Comparison of ENCODE assay signal across 33 cellular contexts in the genomic region with DNA sequence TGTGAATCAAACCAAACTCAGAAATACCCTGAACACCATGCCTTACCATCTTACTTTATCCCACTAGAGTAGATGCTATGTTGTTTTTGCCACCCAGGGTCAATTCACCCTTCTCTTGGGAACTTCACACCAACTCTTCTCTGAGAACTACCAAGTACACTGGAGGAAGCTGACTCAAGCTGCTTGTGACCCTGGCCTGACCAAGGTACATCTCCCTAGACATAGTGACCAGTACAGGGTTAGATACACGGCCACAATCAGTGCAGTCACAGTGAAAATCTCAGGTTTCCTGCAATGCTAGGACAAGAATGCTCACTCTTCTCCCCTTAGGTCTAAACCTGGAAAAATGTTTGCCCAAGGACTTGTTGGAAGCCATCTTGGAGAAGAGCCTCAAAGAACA. TPM values are rescaled to one million over a fixed set of nuclear protein-coding genes. Genes with fewer than 3 reads are reported as not detected.
DNase-seq lines count a peak whose midpoint lies in the region; ATAC-seq lines count a peak whose summit lies in the region.
"Had no signal": no experiment of that assay in that cellular context is flagged by ENCODE, and none has a peak within 500 bp of the region (broad histone marks: within the 10 kb centered on the region; RNA-seq: fewer than 3 reads in every experiment).

No MANE protein-coding gene starts in this region.

- no peaks in the 10 kb centered on the region for H3K27me3 ChIP-seq in mesenchymal stem cell (ENCODE audit: control insufficient read depth in 1 of 2, insufficient read depth in 1 of 2, low read length in 2 of 2)
- H3K27me3 ChIP-seq: ascending aorta, cardiac muscle cell, colonic mucosa, neutrophil, sigmoid colon, SJCRH30, tibial artery had no signal

- no peaks in the 10 kb centered on the region for H3K36me3 Mint-ChIP-seq in activated T-helper 17 cell treated with anti-CD3 and anti-CD28 coated beads, Interleukin-2, amount 50 U/mL, for 72 hours (ENCODE audit: low read depth)
- H3K36me3 Mint-ChIP-seq: CD8-positive, alpha-beta memory T cell had no signal

- H3K9ac ChIP-seq in mesenchymal stem cell (ENCODE audit: low read length), result no peak overlapping the region

- peak overlapping the region; percentile 58 for H2AFZ ChIP-seq in mesenchymal stem cell (ENCODE audit: low read depth, low read length)

- DNase-seq in Daoy (ENCODE audit: low read depth) (peak; percentile 6), HT1080 (ENCODE audit: low read depth) (peak; percentile 9), mesenchymal stem cell (no peak), HuH-7 (ENCODE audit: low spot score) (no peak)
- DNase-seq: ACHN; activated CD4-positive, alpha-beta T cell treated with anti-CD3 and anti-CD28 coated beads for 4 hours; activated effector memory CD4-positive, alpha-beta T cell treated with anti-CD3 and anti-CD28 coated beads, Interleukin-2, amount 50 U/mL, for 16 hours; activated T-cell treated with anti-CD3 and anti-CD28 coated beads for 4 hours; CD8-positive, alpha-beta memory T cell; colonic mucosa; DMS 273 treated with DMSO at 0.1 percent for 48 hours; effector CD8-positive, alpha-beta T cell; glutamatergic neuron; islet precursor cell; KG1; left ventricle myocardium inferior; NCI-H1436; NCI-H345; NCI-H69; sigmoid colon; SJCRH30; stimulated activated CD4-positive, alpha-beta T cell treated with anti-CD3 and anti-CD28 coated beads, Interleukin-4, amount 100 ng/mL, for 4 hours; T-helper 9 cell; tibial artery had no signal

- no peak overlapping the region for H3K27ac ChIP-seq in mesenchymal stem cell (ENCODE audit: low read length, poor library complexity, severe bottlenecking)
- H3K27ac ChIP-seq: ascending aorta, cardiac muscle cell, colonic mucosa, left ventricle myocardium inferior, neutrophil, sigmoid colon, SJCRH30, tibial artery, VCaP had no signal

- H2BK120ac ChIP-seq in mesenchymal stem cell (ENCODE audit: low read depth, low read length), result no peak overlapping the region

- no peak overlapping the region for H2BK15ac ChIP-seq in mesenchymal stem cell (ENCODE audit: low read depth, poor library complexity, severe bottlenecking)

- no peaks in the 10 kb centered on the region for H3K9me3 ChIP-seq in mesenchymal stem cell (ENCODE audit: control insufficient read depth, low read length)
- H3K9me3 ChIP-seq: ascending aorta, colonic mucosa, left ventricle myocardium inferior, neutrophil, sigmoid colon, SJCRH30, tibial artery had no signal

- H4K91ac ChIP-seq in mesenchymal stem cell (ENCODE audit: low read length), result no peak overlapping the region

- no peaks in the 10 kb centered on the region for H3K27me3 Mint-ChIP-seq in activated T-helper 17 cell treated with anti-CD3 and anti-CD28 coated beads, Interleukin-2, amount 50 U/mL, for 72 hours
- H3K27me3 Mint-ChIP-seq: B cell; CD8-positive, alpha-beta memory T cell; progenitor cell of endocrine pancreas had no signal

- H3K23ac ChIP-seq in mesenchymal stem cell (ENCODE audit: low read length in 2 of 2), result no peak overlapping the region

- peaks cover 23% of the 10 kb centered on the region for H3K79me1 ChIP-seq in mesenchymal stem cell (replicated peaks; ENCODE audit: low read length, poor library complexity, severe bottlenecking)

- ATAC-seq in activated T-helper 17 cell treated with anti-CD3 and anti-CD28 coated beads, Interleukin-2, amount 50 U/mL, for 72 hours (replicated peaks), result no peak
- ATAC-seq in GM18498 (IDR thresholded peaks at IDR 0.05; ENCODE audit: unreplicated experiment), result no peak
- no peak for ATAC-seq in HG03469 (IDR thresholded peaks at IDR 0.05; ENCODE audit: unreplicated experiment)

- H2BK12ac ChIP-seq in mesenchymal stem cell (ENCODE audit: low read length in 2 of 2), result no peak overlapping the region

- 85% methylated on average over 1 of the region's 1 CpG for WGBS in mesenchymal stem cell

- H3K14ac ChIP-seq in mesenchymal stem cell (ENCODE audit: low read length in 2 of 2), result no peak overlapping the region

- H3K4me2 ChIP-seq in mesenchymal stem cell (ENCODE audit: low read length, poor library complexity, severe bottlenecking), result no peak overlapping the region

- no peaks in the 10 kb centered on the region for H3K4me1 ChIP-seq in mesenchymal stem cell (ENCODE audit: control insufficient read depth, insufficient read depth, low read depth, low read length)
- H3K4me1 ChIP-seq: ascending aorta, colonic mucosa, left ventricle myocardium inferior, sigmoid colon, tibial artery had no signal

- H3K4ac ChIP-seq in mesenchymal stem cell (ENCODE audit: low read depth in 1 of 2, low read length in 2 of 2), result no peak overlapping the region

- H3K36me3 ChIP-seq in mesenchymal stem cell (ENCODE audit: control insufficient read depth in 1 of 2, insufficient read depth in 2 of 2, low read depth in 1 of 2, low read length in 2 of 2), result no peaks in the 10 kb centered on the region
- H3K36me3 ChIP-seq: ascending aorta, cardiac muscle cell, colonic mucosa, left ventricle myocardium inferior, neutrophil, sigmoid colon, tibial artery had no signal

- H2AK5ac ChIP-seq in mesenchymal stem cell (ENCODE audit: low read length, severe bottlenecking), result no peak overlapping the region

- H3K4me3 Mint-ChIP-seq in activated T-helper 17 cell treated with anti-CD3 and anti-CD28 coated beads, Interleukin-2, amount 50 U/mL, for 72 hours, result no peak overlapping the region
- H3K4me3 Mint-ChIP-seq: B cell; CD8-positive, alpha-beta memory T cell had no signal

- no peak overlapping the region for H3K4me3 ChIP-seq in mesenchymal stem cell (ENCODE audit: insufficient read depth in 1 of 2, low read depth in 1 of 2, low read length in 2 of 2)
- H3K4me3 ChIP-seq: ascending aorta, cardiac muscle cell, colonic mucosa, left ventricle myocardium inferior, sigmoid colon, SJCRH30, tibial artery had no signal

- no peak overlapping the region for H4K8ac ChIP-seq in mesenchymal stem cell (ENCODE audit: low read length)

- no peak overlapping the region for H3K18ac ChIP-seq in mesenchymal stem cell (ENCODE audit: low read depth in 1 of 2, low read length in 2 of 2)

- no peak overlapping the region for H2BK5ac ChIP-seq in mesenchymal stem cell (ENCODE audit: low read depth, low read length, poor library complexity, severe bottlenecking)

- peaks cover 30% of the 10 kb centered on the region for H3K4me1 Mint-ChIP-seq in activated T-helper 17 cell treated with anti-CD3 and anti-CD28 coated beads, Interleukin-2, amount 50 U/mL, for 72 hours

- H3K9me3 Mint-ChIP-seq in activated T-helper 17 cell treated with anti-CD3 and anti-CD28 coated beads, Interleukin-2, amount 50 U/mL, for 72 hours, result no peaks in the 10 kb centered on the region
- H3K9me3 Mint-ChIP-seq: CD8-positive, alpha-beta memory T cell had no signal

- H3K27ac Mint-ChIP-seq in activated T-helper 17 cell treated with anti-CD3 and anti-CD28 coated beads, Interleukin-2, amount 50 U/mL, for 72 hours, result peak overlapping the region; percentile 31
- H3K27ac Mint-ChIP-seq: B cell; CD8-positive, alpha-beta memory T cell; progenitor cell of endocrine pancreas had no signal

RNA-seq across cellular contexts. Expression of a gene that starts 31.8 kb away (rescaled TPM):
- 70.1 and 79.1 TPM in 2 replicates for total RNA-seq in Daoy (2014; rRNA removed; shearing (Covaris generic))
- total RNA-seq in HT1080 (2014; rRNA removed; shearing (Covaris generic)), result 25.1 and 30.2 TPM in 2 replicates
- polyA plus RNA-seq in HT1080 (2015; cell fraction: cytosol; rRNA removed), result 31.5 and 38.2 TPM in 2 replicates
- polyA plus RNA-seq in HT1080 (2015; cell fraction: nucleus; rRNA removed), result 85.4 and 94.6 TPM in 2 replicates
- 10 to 100 TPM; 73.2 to 77.5 TPM for total RNA-seq in activated T-helper 17 cell treated with anti-CD3 and anti-CD28 coated beads, Interleukin-2, amount 50 U/mL, for 72 hours
- polyA plus RNA-seq in mesenchymal stem cell (2013, experiment 1 of 2), result 5.9 TPM
- 5.6 TPM for polyA plus RNA-seq in mesenchymal stem cell (2013, experiment 2 of 2)
- total RNA-seq: ascending aorta had no signal

Comparison
In these comparisons a context has a peak if more than half of its experiments do, and no peak if none do; other contexts are left out.
1. DNase-seq: peak in Daoy (single experiment) and HT1080 (single experiment); none in mesenchymal stem cell (single experiment) and HuH-7 (single experiment).